In the genomic region with DNA sequence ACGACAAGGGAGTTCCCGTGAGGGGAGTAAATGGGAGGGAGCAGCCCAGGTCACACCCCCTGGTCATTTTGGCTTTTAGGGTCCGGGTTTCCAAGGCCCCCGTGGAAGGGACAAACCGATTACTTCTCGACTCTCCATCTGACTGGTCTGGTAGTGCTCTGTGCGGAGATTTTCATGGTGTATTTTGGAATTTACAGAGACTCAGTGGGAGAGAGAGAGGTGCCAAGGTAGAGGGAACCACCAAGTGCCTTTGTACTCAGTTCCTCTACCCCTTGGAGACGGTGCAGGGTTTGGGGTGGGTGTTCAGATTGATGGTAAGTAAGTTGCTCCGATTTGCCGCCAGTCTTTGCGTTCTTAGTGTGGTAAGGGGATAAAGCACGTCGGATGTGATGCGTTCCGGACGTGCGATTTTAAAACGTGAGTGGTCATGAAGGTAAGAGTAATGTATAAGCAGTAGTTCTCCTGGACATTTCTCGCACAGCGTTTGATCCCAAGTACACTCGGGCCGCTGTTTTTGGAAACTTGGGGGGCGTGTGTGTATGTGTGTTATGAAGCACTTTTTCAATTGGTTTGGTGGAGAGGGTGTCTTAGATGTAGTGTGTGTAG, we compare ENCODE assay signal across 8 cellular contexts. TPM values are rescaled to one million over a fixed set of nuclear protein-coding genes. Genes with fewer than 3 reads are reported as not detected.
A peak's percentile ranks its signal among the peaks of the same experiment; 100 is the strongest.
DNase-seq lines count a peak whose midpoint lies in the region; ATAC-seq and TF ChIP-seq lines count a peak whose summit lies in the region.

No MANE protein-coding gene starts in this region.

- H3K4me1 ChIP-seq in OCI-LY3 (ENCODE audit: low read length) (peaks cover 24% of the 10 kb centered on the region), heart left ventricle (peaks cover 0 to 56% (median 35%) of the 10 kb centered on the region in 12 donors)

- H3K27me3 Mint-ChIP-seq in activated naive CD4-positive, alpha-beta T cell treated with anti-CD3 and anti-CD28 coated beads, Interleukin-2, amount 50 U/mL, for 24 hours = peaks cover 6% of the 10 kb centered on the region

- 0 to 1% (median 0%) methylated on average over 23 of the region's 23 CpGs for WGBS in heart left ventricle, 4 donors

- TF ChIP-seq POLR2A in heart left ventricle (IDR thresholded peaks at IDR 0.05) = no peak

- H3K27ac ChIP-seq in OCI-LY3 (ENCODE audit: low read length) = peak overlapping the region; percentile 79
- peak overlapping the region; percentile 88 to 99 (median 96) for H3K27ac ChIP-seq in heart left ventricle

- H3K36me3 ChIP-seq in OCI-LY3 (replicated peaks; ENCODE audit: low read depth, low read length) (no peaks in the 10 kb centered on the region), heart left ventricle (no peaks in the 10 kb centered on the region)

- H3K36me3 Mint-ChIP-seq in activated naive CD4-positive, alpha-beta T cell treated with anti-CD3 and anti-CD28 coated beads, Interleukin-2, amount 50 U/mL, for 24 hours = peaks cover 4% of the 10 kb centered on the region

- TF ChIP-seq CTCF in OCI-LY3 (IDR thresholded peaks at IDR 0.05; ENCODE audit: low read depth, low read length) (no peak), heart left ventricle (IDR thresholded peaks at IDR 0.05) (no peak)

- H3K9me3 ChIP-seq in OCI-LY3 (ENCODE audit: insufficient read depth, low read length) (no peaks in the 10 kb centered on the region), heart left ventricle (no peaks in the 10 kb centered on the region)

- peak overlapping the region; percentile 99 for H3K4me3 Mint-ChIP-seq in activated naive CD4-positive, alpha-beta T cell treated with anti-CD3 and anti-CD28 coated beads, Interleukin-2, amount 50 U/mL, for 24 hours

- H4K20me1 ChIP-seq in OCI-LY3 (ENCODE audit: insufficient read depth, low read length) = peaks cover 42% of the 10 kb centered on the region

- H3K27ac Mint-ChIP-seq in activated naive CD4-positive, alpha-beta T cell treated with anti-CD3 and anti-CD28 coated beads, Interleukin-2, amount 50 U/mL, for 24 hours = peak overlapping the region; percentile 96

- peak overlapping the region; percentile 80 for H3K9ac ChIP-seq in OCI-LY3 (ENCODE audit: low read length)

- peak overlapping the region; percentile 68; the same call in 1 of the 2 replicates for H2AFZ ChIP-seq in OCI-LY3 (ENCODE audit: low read depth, low read length)

- H3K27me3 ChIP-seq in OCI-LY3 (ENCODE audit: low read depth, low read length) = 0 out of 2 replicates have a peak, but pooled peaks cover 5% of the 10 kb centered on the region
- no peaks in the 10 kb centered on the region for H3K27me3 ChIP-seq in heart left ventricle

- DNase-seq in NCI-H2081 (lab: John Stamatoyannopoulos, UW) = peak; percentile 19 to 40
- no peak for DNase-seq in NCI-H2081 treated with DMSO at 0.1 percent for 48 hours (lab: John Stamatoyannopoulos, UW)
- DNase-seq in heart left ventricle = peak in 3 of 5 donors; percentile 13 to 28 (median 20)
- DNase-seq in sciatic nerve (ENCODE audit: low spot score) = peak; percentile 60
- DNase-seq in cerebellum (ENCODE audit: low spot score) = no peak

- H3K79me2 ChIP-seq in OCI-LY3 (ENCODE audit: low read length) = peaks cover 53% of the 10 kb centered on the region

- peak; percentile 20 for ATAC-seq in HG02981 (IDR thresholded peaks at IDR 0.05; ENCODE audit: unreplicated experiment)
- ATAC-seq in heart left ventricle = peak in 1 of 4 donors; percentile 23
- ATAC-seq in sciatic nerve = no peak

- H3K9me3 Mint-ChIP-seq in activated naive CD4-positive, alpha-beta T cell treated with anti-CD3 and anti-CD28 coated beads, Interleukin-2, amount 50 U/mL, for 24 hours = no peaks in the 10 kb centered on the region

- intact Hi-C loops in heart left ventricle (cut with DNase I) = loop anchor here in 8 of 10 donors (2.0 to 10.0 kb wide), 6 partner anchors 79 to 876 kb away; partner anchors contain the start of gene METTL13 (in 1 of the 8)
- intact Hi-C loops in sciatic nerve (cut with DNase I) = no loop called here

- H3K4me1 Mint-ChIP-seq in activated naive CD4-positive, alpha-beta T cell treated with anti-CD3 and anti-CD28 coated beads, Interleukin-2, amount 50 U/mL, for 24 hours = peaks cover 63% of the 10 kb centered on the region

- peak overlapping the region; percentile 87 for H3K4me3 ChIP-seq in OCI-LY3 (ENCODE audit: low read length)
- H3K4me3 ChIP-seq in heart left ventricle = peak overlapping the region; percentile 58 to 93 (median 80)

- H3K4me2 ChIP-seq in OCI-LY3 (ENCODE audit: low read length) = peak overlapping the region; percentile 87

RNA-seq across cellular contexts. Expression of gene SUCO, which starts 0.7 kb away (rescaled TPM):
- 10 to 100 TPM; 12.8 to 33.4 (median 27.3) TPM for total RNA-seq in heart left ventricle
- 10 to 100 TPM in 1 of 2 donors, 1 to 10 TPM in 1; 6.7 to 23.7 TPM for polyA plus RNA-seq in heart left ventricle
- 53.1 TPM for total RNA-seq in sciatic nerve
- 73.3 TPM for total RNA-seq in cerebellum

Comparison
In these comparisons a context has a peak if more than half of its experiments do, and no peak if none do; other contexts are left out.
1. DNase-seq: peak in NCI-H2081 (2 of 2), heart left ventricle (3 of 5) and sciatic nerve (single experiment); none in NCI-H2081 treated with DMSO at 0.1 percent for 48 hours (single experiment) and cerebellum (single experiment).